Comparison of ENCODE assay signal across 7 cellular contexts in the genomic region with DNA sequence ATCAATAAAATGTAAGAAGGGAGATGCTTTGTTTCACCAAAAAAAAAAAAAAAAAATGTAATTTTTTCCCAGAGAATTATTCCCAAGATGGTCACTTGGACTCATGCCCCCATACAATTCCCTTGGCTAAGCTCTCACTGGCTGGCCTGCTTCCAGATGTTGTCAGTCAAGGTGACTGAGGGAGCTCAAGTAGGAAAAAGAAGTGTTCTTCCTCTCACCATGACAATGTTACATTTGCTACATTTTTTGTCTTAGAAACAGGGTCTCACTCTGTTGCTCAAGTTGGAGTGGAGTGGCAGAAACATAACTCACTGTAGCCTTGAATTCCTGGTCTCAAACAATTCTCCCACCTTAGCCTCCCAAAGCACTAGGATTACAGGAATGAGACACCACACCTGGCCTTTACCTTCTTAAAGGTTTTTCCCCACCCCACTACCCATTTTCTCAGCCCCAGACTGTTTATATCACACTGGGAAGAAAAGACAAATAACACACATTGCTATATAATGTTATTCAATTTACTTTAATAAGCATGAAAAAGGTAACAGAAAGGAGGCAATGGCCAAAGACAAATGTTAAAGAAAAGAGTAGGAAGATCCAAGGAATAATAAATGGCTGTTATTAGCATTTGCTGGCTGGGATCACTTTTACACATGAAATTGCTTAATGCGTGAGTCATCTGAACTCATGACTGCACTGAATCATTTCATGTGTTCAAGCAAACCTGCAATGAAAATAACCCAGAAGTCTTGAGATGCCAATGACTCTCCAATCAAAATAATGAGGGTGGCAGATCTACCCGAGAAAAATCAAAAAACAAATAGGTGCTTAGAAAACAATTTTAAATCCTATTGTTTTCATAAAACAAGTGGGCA. TPM values are rescaled to one million over a fixed set of nuclear protein-coding genes. Genes with fewer than 3 reads are reported as not detected.
DNase-seq lines count a peak whose midpoint lies in the region; ATAC-seq and TF ChIP-seq lines count a peak whose summit lies in the region.

No MANE protein-coding gene starts in this region.

- peaks cover 51% of the 10 kb centered on the region for H3K4me1 Mint-ChIP-seq in WTC11

- DNase-seq in HPDE6-E6E7 (ENCODE audit: extremely low spot score) (peak; percentile 83), WTC11 (ENCODE audit: low spot score) (no peak), left ventricle myocardium inferior (no peak), stomach (no peak), occipital lobe (lab: John Stamatoyannopoulos, UW) (no peak), T-helper 9 cell (no peak)

- TF ChIP-seq CTCF in WTC11 (IDR thresholded peaks at IDR 0.05) (no peak), left ventricle myocardium inferior (IDR thresholded peaks at IDR 0.05; ENCODE audit: borderline replicate concordance) (no peak), stomach (IDR thresholded peaks at IDR 0.05) (no peak)

- WGBS in stomach, 5 donors, result 46 to 66% (median 53%) methylated on average over 2 of the region's 2 CpGs

- intact Hi-C loops in left ventricle myocardium inferior (cut with micrococcal nuclease) (no loop called here), stomach (cut with DNase I; ENCODE audit: low total_unique reads) (no loop called here)

- H3K36me3 ChIP-seq in left ventricle myocardium inferior (no peaks in the 10 kb centered on the region), stomach (no peaks in the 10 kb centered on the region)

- peak overlapping the region; percentile 13 for H3K4me3 ChIP-seq in left ventricle myocardium inferior
- H3K4me3 ChIP-seq in stomach, result no peak overlapping the region

- no peaks in the 10 kb centered on the region for H3K27me3 ChIP-seq in left ventricle myocardium inferior (ENCODE audit: low read depth)
- no peaks in the 10 kb centered on the region for H3K27me3 ChIP-seq in stomach

- H3K27ac ChIP-seq in left ventricle myocardium inferior (replicated peaks) (peak overlapping the region; percentile 73), stomach (peak overlapping the region in 4 of 5 donors; percentile 17 to 62 (median 54))

- no peak for TF ChIP-seq EP300 in stomach (IDR thresholded peaks at IDR 0.05)

- H3K4me1 ChIP-seq in left ventricle myocardium inferior (peaks cover 40% of the 10 kb centered on the region), stomach (peaks cover 8 to 23% (median 14%) of the 10 kb centered on the region in 4 donors)

- no peak overlapping the region for H3K4me3 Mint-ChIP-seq in WTC11

- no peaks in the 10 kb centered on the region for H3K36me3 Mint-ChIP-seq in WTC11

- TF ChIP-seq POLR2A in stomach (IDR thresholded peaks at IDR 0.05), result no peak

- POLR2A ChIA-PET in WTC11 (lab: Charles Lee), result interaction anchor here (0.7 kb wide), 1 partner anchor 141 kb away, joined by 5 read pairs; no protein-coding TSS in a partner anchor

- H3K9me3 ChIP-seq in left ventricle myocardium inferior (replicated peaks) (no peaks in the 10 kb centered on the region), stomach (no peaks in the 10 kb centered on the region)

- ATAC-seq in WTC11, result no peak
- ATAC-seq in HG03097 (IDR thresholded peaks at IDR 0.05; ENCODE audit: low FRiP score, unreplicated experiment), result no peak

- CTCF ChIA-PET in WTC11 (lab: Charles Lee), result no interaction called here

- no peaks in the 10 kb centered on the region for H3K27me3 Mint-ChIP-seq in WTC11 (ENCODE audit: low read depth)

- peak overlapping the region; percentile 80 for H3K27ac Mint-ChIP-seq in WTC11

- H3K9me3 Mint-ChIP-seq in WTC11, result peaks cover 6% of the 10 kb centered on the region; the same call in 1 of the 2 replicates

TF ChIP-seq in WTC11, 78 proteins besides CTCF, POLR2A, EP300 and RAD21:
- TF ChIP-seq, protein P1, sequence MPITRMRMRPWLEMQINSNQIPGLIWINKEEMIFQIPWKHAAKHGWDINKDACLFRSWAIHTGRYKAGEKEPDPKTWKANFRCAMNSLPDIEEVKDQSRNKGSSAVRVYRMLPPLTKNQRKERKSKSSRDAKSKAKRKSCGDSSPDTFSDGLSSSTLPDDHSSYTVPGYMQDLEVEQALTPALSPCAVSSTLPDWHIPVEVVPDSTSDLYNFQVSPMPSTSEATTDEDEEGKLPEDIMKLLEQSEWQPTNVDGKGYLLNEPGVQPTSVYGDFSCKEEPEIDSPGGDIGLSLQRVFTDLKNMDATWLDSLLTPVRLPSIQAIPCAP (CRISPR knock-in tag; IDR thresholded peaks at IDR 0.05), result no peak
- TF ChIP-seq, protein P2, sequence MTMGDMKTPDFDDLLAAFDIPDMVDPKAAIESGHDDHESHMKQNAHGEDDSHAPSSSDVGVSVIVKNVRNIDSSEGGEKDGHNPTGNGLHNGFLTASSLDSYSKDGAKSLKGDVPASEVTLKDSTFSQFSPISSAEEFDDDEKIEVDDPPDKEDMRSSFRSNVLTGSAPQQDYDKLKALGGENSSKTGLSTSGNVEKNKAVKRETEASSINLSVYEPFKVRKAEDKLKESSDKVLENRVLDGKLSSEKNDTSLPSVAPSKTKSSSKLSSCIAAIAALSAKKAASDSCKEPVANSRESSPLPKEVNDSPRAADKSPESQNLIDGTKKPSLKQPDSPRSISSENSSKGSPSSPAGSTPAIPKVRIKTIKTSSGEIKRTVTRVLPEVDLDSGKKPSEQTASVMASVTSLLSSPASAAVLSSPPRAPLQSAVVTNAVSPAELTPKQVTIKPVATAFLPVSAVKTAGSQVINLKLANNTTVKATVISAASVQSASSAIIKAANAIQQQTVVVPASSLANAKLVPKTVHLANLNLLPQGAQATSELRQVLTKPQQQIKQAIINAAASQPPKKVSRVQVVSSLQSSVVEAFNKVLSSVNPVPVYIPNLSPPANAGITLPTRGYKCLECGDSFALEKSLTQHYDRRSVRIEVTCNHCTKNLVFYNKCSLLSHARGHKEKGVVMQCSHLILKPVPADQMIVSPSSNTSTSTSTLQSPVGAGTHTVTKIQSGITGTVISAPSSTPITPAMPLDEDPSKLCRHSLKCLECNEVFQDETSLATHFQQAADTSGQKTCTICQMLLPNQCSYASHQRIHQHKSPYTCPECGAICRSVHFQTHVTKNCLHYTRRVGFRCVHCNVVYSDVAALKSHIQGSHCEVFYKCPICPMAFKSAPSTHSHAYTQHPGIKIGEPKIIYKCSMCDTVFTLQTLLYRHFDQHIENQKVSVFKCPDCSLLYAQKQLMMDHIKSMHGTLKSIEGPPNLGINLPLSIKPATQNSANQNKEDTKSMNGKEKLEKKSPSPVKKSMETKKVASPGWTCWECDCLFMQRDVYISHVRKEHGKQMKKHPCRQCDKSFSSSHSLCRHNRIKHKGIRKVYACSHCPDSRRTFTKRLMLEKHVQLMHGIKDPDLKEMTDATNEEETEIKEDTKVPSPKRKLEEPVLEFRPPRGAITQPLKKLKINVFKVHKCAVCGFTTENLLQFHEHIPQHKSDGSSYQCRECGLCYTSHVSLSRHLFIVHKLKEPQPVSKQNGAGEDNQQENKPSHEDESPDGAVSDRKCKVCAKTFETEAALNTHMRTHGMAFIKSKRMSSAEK (CRISPR knock-in tag; IDR thresholded peaks at IDR 0.05; ENCODE audit: borderline replicate concordance), result no peak
- TF ChIP-seq, protein P3, sequence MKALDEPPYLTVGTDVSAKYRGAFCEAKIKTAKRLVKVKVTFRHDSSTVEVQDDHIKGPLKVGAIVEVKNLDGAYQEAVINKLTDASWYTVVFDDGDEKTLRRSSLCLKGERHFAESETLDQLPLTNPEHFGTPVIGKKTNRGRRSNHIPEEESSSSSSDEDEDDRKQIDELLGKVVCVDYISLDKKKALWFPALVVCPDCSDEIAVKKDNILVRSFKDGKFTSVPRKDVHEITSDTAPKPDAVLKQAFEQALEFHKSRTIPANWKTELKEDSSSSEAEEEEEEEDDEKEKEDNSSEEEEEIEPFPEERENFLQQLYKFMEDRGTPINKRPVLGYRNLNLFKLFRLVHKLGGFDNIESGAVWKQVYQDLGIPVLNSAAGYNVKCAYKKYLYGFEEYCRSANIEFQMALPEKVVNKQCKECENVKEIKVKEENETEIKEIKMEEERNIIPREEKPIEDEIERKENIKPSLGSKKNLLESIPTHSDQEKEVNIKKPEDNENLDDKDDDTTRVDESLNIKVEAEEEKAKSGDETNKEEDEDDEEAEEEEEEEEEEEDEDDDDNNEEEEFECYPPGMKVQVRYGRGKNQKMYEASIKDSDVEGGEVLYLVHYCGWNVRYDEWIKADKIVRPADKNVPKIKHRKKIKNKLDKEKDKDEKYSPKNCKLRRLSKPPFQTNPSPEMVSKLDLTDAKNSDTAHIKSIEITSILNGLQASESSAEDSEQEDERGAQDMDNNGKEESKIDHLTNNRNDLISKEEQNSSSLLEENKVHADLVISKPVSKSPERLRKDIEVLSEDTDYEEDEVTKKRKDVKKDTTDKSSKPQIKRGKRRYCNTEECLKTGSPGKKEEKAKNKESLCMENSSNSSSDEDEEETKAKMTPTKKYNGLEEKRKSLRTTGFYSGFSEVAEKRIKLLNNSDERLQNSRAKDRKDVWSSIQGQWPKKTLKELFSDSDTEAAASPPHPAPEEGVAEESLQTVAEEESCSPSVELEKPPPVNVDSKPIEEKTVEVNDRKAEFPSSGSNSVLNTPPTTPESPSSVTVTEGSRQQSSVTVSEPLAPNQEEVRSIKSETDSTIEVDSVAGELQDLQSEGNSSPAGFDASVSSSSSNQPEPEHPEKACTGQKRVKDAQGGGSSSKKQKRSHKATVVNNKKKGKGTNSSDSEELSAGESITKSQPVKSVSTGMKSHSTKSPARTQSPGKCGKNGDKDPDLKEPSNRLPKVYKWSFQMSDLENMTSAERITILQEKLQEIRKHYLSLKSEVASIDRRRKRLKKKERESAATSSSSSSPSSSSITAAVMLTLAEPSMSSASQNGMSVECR (CRISPR knock-in tag; IDR thresholded peaks at IDR 0.05; ENCODE audit: borderline replicate concordance), result no peak
- no peak for TF ChIP-seq NR3C1 (CRISPR knock-in tag; conservative IDR thresholded peaks at IDR 0.05; ENCODE audit: low read depth)
- TF ChIP-seq SOX15 (CRISPR knock-in tag; IDR thresholded peaks at IDR 0.05), result no peak
- TF ChIP-seq CREB1 (CRISPR knock-in tag; IDR thresholded peaks at IDR 0.05), result no peak
- TF ChIP-seq ZBTB21 (CRISPR knock-in tag; IDR thresholded peaks at IDR 0.05; ENCODE audit: borderline replicate concordance), result no peak

RNA-seq across cellular contexts. Expression of gene ACVR1, which starts 45.2 kb away (rescaled TPM):
- total RNA-seq in WTC11 (2021) (16.8 to 20.2 TPM (median 19.2 TPM) in 3 replicates), left ventricle myocardium inferior (30.6 TPM), stomach (10 to 100 TPM in 3 of 5 donors, 1 to 10 TPM in 2; 2.3 to 32.1 (median 18.4) TPM), occipital lobe (20.3 TPM)
- polyA plus RNA-seq in stomach, result 1 to 10 TPM; 3.7 to 5.6 (median 5.5) TPM
